ENCODE assay signal across 8 cellular contexts in the genomic region with DNA sequence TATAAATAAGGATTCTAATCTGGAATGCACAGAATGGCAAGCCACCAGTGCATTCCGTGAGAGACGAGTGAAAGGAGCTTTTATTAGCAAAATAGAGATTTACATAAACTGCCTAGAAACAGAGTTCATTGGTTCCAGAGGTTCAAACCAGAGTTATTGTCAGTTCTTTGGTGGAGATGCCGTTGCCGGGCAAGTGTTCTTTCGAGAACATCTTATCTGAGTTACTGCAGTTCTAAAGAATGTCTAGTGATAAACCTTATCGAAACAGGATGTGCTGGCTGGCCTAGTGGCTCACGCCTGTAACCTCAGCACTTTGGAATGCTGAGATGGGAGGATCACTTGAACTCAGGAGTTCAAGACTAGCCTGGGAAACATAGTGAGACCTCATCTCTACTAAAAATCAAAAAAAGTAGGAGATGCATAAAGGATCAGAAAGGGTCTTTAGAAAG. TPM values are rescaled to one million over a fixed set of nuclear protein-coding genes. Genes with fewer than 3 reads are reported as not detected.
A peak's percentile ranks its signal among the peaks of the same experiment; 100 is the strongest.
DNase-seq lines count a peak whose midpoint lies in the region; ATAC-seq and TF ChIP-seq lines count a peak whose summit lies in the region.

No MANE protein-coding gene starts in this region.

- H2AK5ac ChIP-seq in neuronal stem cell (ENCODE audit: low read depth, low read length): no peak overlapping the region

- H3K4me1 ChIP-seq in neuronal stem cell (ENCODE audit: control insufficient read depth in 2 of 2, insufficient read depth in 1 of 2, low read depth in 1 of 2, low read length in 2 of 2): no peaks in the 10 kb centered on the region

- no peak overlapping the region for H3K4ac ChIP-seq in neuronal stem cell (ENCODE audit: low read length)

- no peak overlapping the region for H2BK120ac ChIP-seq in neuronal stem cell (ENCODE audit: low read depth, low read length)

- no peaks in the 10 kb centered on the region for H3K36me3 ChIP-seq in neuronal stem cell (replicated peaks in 1 of 2; ENCODE audit: control insufficient read depth in 2 of 2, insufficient read depth in 2 of 2, low read length in 2 of 2)

- H2BK5ac ChIP-seq in neuronal stem cell (ENCODE audit: low read length): no peak overlapping the region

- no peak overlapping the region for H3K4me2 ChIP-seq in neuronal stem cell (ENCODE audit: insufficient read depth, low read length, poor library complexity, severe bottlenecking)

- no peak overlapping the region for H3K9ac ChIP-seq in neuronal stem cell (ENCODE audit: low read depth, low read length, poor library complexity)

- no peak overlapping the region for H3K14ac ChIP-seq in neuronal stem cell (ENCODE audit: low read length)

- DNase-seq in D341Med (ENCODE audit: low spot score) (peak; percentile 32), HFF-Myc (ENCODE audit: extremely low read depth, low read depth) (peak; percentile 92), T1000 (lab: John Stamatoyannopoulos, UW) (peak; percentile 80), foreskin fibroblast (peak; percentile 90 to 94), neuronal stem cell (ENCODE audit: low spot score) (no peak)
- no peak for DNase-seq in activated T-cell treated with anti-CD3 and anti-CD28 coated beads, Interleukin-2, amount 50 U/mL, for 1 hour
- no peak for DNase-seq in activated CD4-positive, CD25-positive, alpha-beta regulatory T cell (lab: John Stamatoyannopoulos, UW)

- no peak overlapping the region for H3K27ac ChIP-seq in neuronal stem cell (replicated peaks; ENCODE audit: low read length)

- no peak overlapping the region for H4K91ac ChIP-seq in neuronal stem cell (ENCODE audit: low read depth, low read length, poor library complexity)

- H3K23ac ChIP-seq in neuronal stem cell (ENCODE audit: low read depth, low read length, poor library complexity): no peak overlapping the region

- H2BK15ac ChIP-seq in neuronal stem cell (ENCODE audit: low read length): no peak overlapping the region

- H2AFZ ChIP-seq in neuronal stem cell (ENCODE audit: low read length): peak overlapping the region; percentile 60

- WGBS in neuronal stem cell (ENCODE audit: extremely low coverage in 2 of 2, insufficient read length in 2 of 2, insufficient replicate concordance in 1 of 2), 2 donors: no CpG with 5 or more reads among the region's 7 CpGs

- ATAC-seq in HG02798 (IDR thresholded peaks at IDR 0.05; ENCODE audit: poor library complexity, unreplicated experiment): no peak

- H3K79me1 ChIP-seq in neuronal stem cell (ENCODE audit: low read depth, low read length): no peaks in the 10 kb centered on the region

- no peak overlapping the region for H3K18ac ChIP-seq in neuronal stem cell (ENCODE audit: low read length)

- H2BK12ac ChIP-seq in neuronal stem cell (ENCODE audit: low read length): no peak overlapping the region

- peaks cover 0 to 4% (median 0%) of the 10 kb centered on the region in 3 experiments for H3K27me3 ChIP-seq in neuronal stem cell (ENCODE audit: control insufficient read depth in 3 of 3, insufficient read depth in 3 of 3, low read depth in 1 of 3, low read length in 3 of 3)

- TF ChIP-seq CTCF in HFF-Myc (IDR thresholded peaks at IDR 0.05; ENCODE audit: low read depth, low read length, missing control alignments) (no peak), foreskin fibroblast (IDR thresholded peaks at IDR 0.05; ENCODE audit: low read depth, low read length) (no peak)

- H3K9me3 ChIP-seq in neuronal stem cell (replicated peaks in 1 of 2; ENCODE audit: control insufficient read depth in 2 of 2, insufficient read depth in 1 of 2, low read depth in 1 of 2, low read length in 2 of 2): no peaks in the 10 kb centered on the region

- H4K8ac ChIP-seq in neuronal stem cell (ENCODE audit: low read depth, low read length): no peak overlapping the region

- H3K4me3 ChIP-seq in HFF-Myc (replicated peaks; ENCODE audit: low read depth, low read length) (no peak overlapping the region), foreskin fibroblast (ENCODE audit: low read depth in 1 of 2, low read length in 2 of 2) (no peak overlapping the region), neuronal stem cell (ENCODE audit: low read length in 2 of 2) (no peak overlapping the region)

RNA-seq across cellular contexts. Expression of a gene that starts 19.8 kb away (rescaled TPM):
- 10.4 TPM for polyA plus RNA-seq in neuronal stem cell (2013, experiment 1 of 2)
- polyA plus RNA-seq in neuronal stem cell (2013, experiment 2 of 2): 11.4 TPM

RNA-seq across cellular contexts. Expression of a gene that starts 27.1 kb away (rescaled TPM):
- 6,288 TPM for polyA plus RNA-seq in neuronal stem cell (2013, experiment 1 of 2)
- 6,513 TPM for polyA plus RNA-seq in neuronal stem cell (2013, experiment 2 of 2)

Comparison
In these comparisons a context has a peak if more than half of its experiments do, and no peak if none do; other contexts are left out.
1. DNase-seq: peak in D341Med (single experiment), HFF-Myc (single experiment), T1000 (single experiment) and foreskin fibroblast (2 of 2); none in neuronal stem cell (single experiment), activated T-cell treated with anti-CD3 and anti-CD28 coated beads, Interleukin-2, amount 50 U/mL, for 1 hour (single experiment) and activated CD4-positive, CD25-positive, alpha-beta regulatory T cell (0 of 4).